In the genomic region with DNA sequence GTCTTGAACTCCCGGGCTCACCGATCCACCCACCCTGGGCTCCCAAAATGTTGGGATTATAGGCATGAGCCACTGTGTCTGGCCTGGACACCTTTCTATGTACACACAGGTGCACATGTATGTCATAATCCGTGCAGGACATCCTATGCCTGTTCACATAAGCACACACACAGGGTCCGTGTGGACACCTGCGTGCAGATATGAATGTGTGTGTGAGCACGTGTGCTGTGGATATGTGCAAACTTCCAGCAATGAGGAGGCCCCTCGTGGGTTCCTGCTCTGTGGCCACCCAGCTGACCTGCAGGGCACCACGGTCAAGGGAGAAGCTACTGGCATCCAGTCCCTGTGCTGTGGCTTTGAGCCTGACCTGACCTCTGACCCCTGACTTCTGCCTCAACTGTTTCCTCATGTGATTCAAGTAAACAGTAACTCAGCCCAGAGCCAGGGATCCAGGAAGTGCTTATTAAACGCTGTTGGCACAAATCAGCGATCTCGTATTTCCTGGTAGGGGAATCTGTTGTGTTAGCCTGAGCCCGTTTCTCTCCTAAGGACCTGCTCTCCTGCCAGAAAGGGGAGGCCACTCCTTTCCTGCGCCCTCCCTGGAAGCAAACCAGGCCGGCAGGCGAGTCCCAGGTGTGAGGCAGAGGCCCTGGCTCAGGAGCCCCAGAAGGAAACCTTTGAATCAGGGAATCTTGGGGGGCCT, we compare ENCODE assay signal across 11 cellular contexts. TPM values are rescaled to one million over a fixed set of nuclear protein-coding genes. Genes with fewer than 3 reads are reported as not detected.
DNase-seq lines count a peak whose midpoint lies in the region; TF ChIP-seq lines count a peak whose summit lies in the region.
"Had no signal": no experiment of that assay in that cellular context is flagged by ENCODE, and none has a peak within 500 bp of the region (broad histone marks: within the 10 kb centered on the region; RNA-seq: fewer than 3 reads in every experiment).

No MANE protein-coding gene starts in this region.

- no peaks in the 10 kb centered on the region for H3K36me3 Mint-ChIP-seq in nephron progenitor cell (ENCODE audit: low read depth)

- H3K4me2 ChIP-seq in SK-N-SH (peak overlapping the region; percentile 64), skeletal muscle satellite cell (ENCODE audit: low read length) (peak overlapping the region; percentile 37)

- H3K9me2 ChIP-seq in SK-N-SH: no peaks in the 10 kb centered on the region

- peaks cover 16% of the 10 kb centered on the region for H3F3A ChIP-seq in SK-N-SH (replicated peaks; ENCODE audit: insufficient read depth)

- DNase-seq in GM03348 (ENCODE audit: low spot score) (peak; percentile 57), SK-N-SH (no peak), foreskin fibroblast (peak; percentile 80 to 82), nephron progenitor cell (no peak), NCI-H510A (lab: John Stamatoyannopoulos, UW) (no peak)
- DNase-seq in activated CD4-positive, alpha-beta T cell treated with anti-CD3 and anti-CD28 coated beads, Interleukin-2, amount 50 U/mL, for 4 hours: no peak
- DNase-seq in stimulated activated naive CD4-positive, alpha-beta T cell (lab: John Stamatoyannopoulos, UW): no peak
- DNase-seq: gastrocnemius medialis, nucleus accumbens had no signal

- TF ChIP-seq CTCF in SK-N-SH (IDR thresholded peaks at IDR 0.05) (no peak), foreskin fibroblast (IDR thresholded peaks at IDR 0.05; ENCODE audit: low read depth, low read length) (no peak), nephron progenitor cell (IDR thresholded peaks at IDR 0.05) (no peak)

- no peaks in the 10 kb centered on the region for H3K27me3 ChIP-seq in SK-N-SH (ENCODE audit: insufficient read depth)
- no peaks in the 10 kb centered on the region for H3K27me3 ChIP-seq in skeletal muscle satellite cell (ENCODE audit: control insufficient read depth, insufficient read depth, low read length)

- H3K4me3 ChIP-seq in SK-N-SH (ENCODE audit: low read depth in 2 of 2, low read length in 1 of 2) (no peak overlapping the region), foreskin fibroblast (ENCODE audit: low read depth in 1 of 2, low read length in 2 of 2) (no peak overlapping the region), skeletal muscle satellite cell (ENCODE audit: low read length) (peak overlapping the region; percentile 27)
- H3K4me3 ChIP-seq: gastrocnemius medialis had no signal

- POLR2A ChIA-PET in SK-N-SH (lab: Yijun Ruan, JAX): no interaction called here

- TF ChIP-seq RAD21 in SK-N-SH (IDR thresholded peaks at IDR 0.05; ENCODE audit: low read length): no peak

- H3K4me1 Mint-ChIP-seq in nephron progenitor cell: no peaks in the 10 kb centered on the region

- H3K27ac ChIP-seq in SK-N-SH (ENCODE audit: low read depth in 2 of 2, low read length in 1 of 2): peak overlapping the region in 1 of 2 experiments; percentile 69; a peak in 3 of 4 replicates
- H3K27ac ChIP-seq: gastrocnemius medialis had no signal

- no peaks in the 10 kb centered on the region for H3K79me2 ChIP-seq in SK-N-SH (ENCODE audit: insufficient read depth)

- TF ChIP-seq EP300 in SK-N-SH (IDR thresholded peaks at IDR 0.05; ENCODE audit: borderline replicate concordance in 1 of 2, low read depth in 1 of 2, low read length in 1 of 2): no peak

- peak overlapping the region; percentile 40; the same call in 1 of the 2 replicates for H3K9ac ChIP-seq in SK-N-SH
- peak overlapping the region; percentile 77 for H3K9ac ChIP-seq in skeletal muscle satellite cell (ENCODE audit: low read depth, low read length)

- H3K4me1 ChIP-seq in SK-N-SH (ENCODE audit: control insufficient read depth in 1 of 2, insufficient read depth in 2 of 2, low read depth in 1 of 2, low read length in 1 of 2): peaks cover 5 to 12% of the 10 kb centered on the region in 2 experiments; a peak in 3 of 4 replicates
- peaks cover 50% of the 10 kb centered on the region for H3K4me1 ChIP-seq in skeletal muscle satellite cell (ENCODE audit: control insufficient read depth, insufficient read depth, low read length)
- H3K4me1 ChIP-seq: gastrocnemius medialis had no signal

- H3K4me3 Mint-ChIP-seq in nephron progenitor cell: no peak overlapping the region
- H3K4me3 Mint-ChIP-seq: T-helper 17 cell had no signal

- CTCF ChIA-PET in SK-N-SH (lab: Yijun Ruan, JAX): interaction anchor here (1.1 to 1.6 kb wide), 2 partner anchors 16 to 59 kb away, joined by 3 to 4 read pairs; no protein-coding TSS in a partner anchor

- H3K27ac Mint-ChIP-seq in nephron progenitor cell: no peak overlapping the region
- H3K27ac Mint-ChIP-seq: T-helper 17 cell had no signal

- peaks cover 14% of the 10 kb centered on the region for H3K9me3 Mint-ChIP-seq in nephron progenitor cell

- peak overlapping the region; percentile 56; the same call in 1 of the 2 replicates for H2AFZ ChIP-seq in SK-N-SH (ENCODE audit: low read depth)

- H3K9me3 ChIP-seq in SK-N-SH (no peaks in the 10 kb centered on the region), skeletal muscle satellite cell (replicated peaks; ENCODE audit: low read length) (no peaks in the 10 kb centered on the region)
- H3K9me3 ChIP-seq: gastrocnemius medialis had no signal

- no peaks in the 10 kb centered on the region for H3K36me3 ChIP-seq in SK-N-SH (replicated peaks in 1 of 2; ENCODE audit: control insufficient read depth in 1 of 2, insufficient read depth in 2 of 2, low read length in 1 of 2)
- peaks cover 83% of the 10 kb centered on the region for H3K36me3 ChIP-seq in skeletal muscle satellite cell (ENCODE audit: insufficient read depth, low read length)
- H3K36me3 ChIP-seq: gastrocnemius medialis had no signal

- no peaks in the 10 kb centered on the region for H4K20me1 ChIP-seq in SK-N-SH (ENCODE audit: insufficient read depth)

- H3K27me3 Mint-ChIP-seq in nephron progenitor cell (ENCODE audit: low read depth, poor library complexity): no peaks in the 10 kb centered on the region
- H3K27me3 Mint-ChIP-seq: T-helper 17 cell had no signal

- 60% methylated on average over 15 of the region's 15 CpGs for WGBS in SK-N-SH (ENCODE audit: low lambda C conversion rate)

TF ChIP-seq in SK-N-SH, 30 proteins besides CTCF, POLR2A, EP300 and RAD21:
- TF ChIP-seq SIN3A (IDR thresholded peaks at IDR 0.05; ENCODE audit: borderline replicate concordance, low read depth, low read length) (no peak), JUND (IDR thresholded peaks at IDR 0.05) (no peak), MEF2A (IDR thresholded peaks at IDR 0.05; ENCODE audit: borderline replicate concordance, low read depth) (no peak), RXRA (IDR thresholded peaks at IDR 0.05; ENCODE audit: borderline replicate concordance, low read depth) (no peak)
- TF ChIP-seq, protein P1, sequence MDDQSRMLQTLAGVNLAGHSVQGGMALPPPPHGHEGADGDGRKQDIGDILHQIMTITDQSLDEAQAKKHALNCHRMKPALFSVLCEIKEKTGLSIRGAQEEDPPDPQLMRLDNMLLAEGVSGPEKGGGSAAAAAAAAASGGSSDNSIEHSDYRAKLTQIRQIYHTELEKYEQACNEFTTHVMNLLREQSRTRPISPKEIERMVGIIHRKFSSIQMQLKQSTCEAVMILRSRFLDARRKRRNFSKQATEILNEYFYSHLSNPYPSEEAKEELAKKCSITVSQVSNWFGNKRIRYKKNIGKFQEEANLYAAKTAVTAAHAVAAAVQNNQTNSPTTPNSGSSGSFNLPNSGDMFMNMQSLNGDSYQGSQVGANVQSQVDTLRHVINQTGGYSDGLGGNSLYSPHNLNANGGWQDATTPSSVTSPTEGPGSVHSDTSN (IDR thresholded peaks at IDR 0.05): no peak
TF ChIP-seq in SK-N-SH: peak in this region for 0.

RNA-seq across cellular contexts. Expression of gene CPNE7, which starts 6.5 kb away (rescaled TPM):
- 3.9 and 4.0 TPM in 2 replicates for polyA plus RNA-seq in SK-N-SH (2012; rRNA removed)
- polyA plus RNA-seq in SK-N-SH (2012; cell fraction: cytosol; rRNA removed): 1.1 and 1.9 TPM in 2 replicates
- 27.9 and 35.3 TPM in 2 replicates for polyA plus RNA-seq in SK-N-SH (2012; cell fraction: nucleus; rRNA removed)
- 30.9 and 32.1 TPM in 2 replicates for total RNA-seq in skeletal muscle satellite cell (2012; rRNA removed)
- total RNA-seq: gastrocnemius medialis had no signal

RNA-seq across cellular contexts. Expression of gene RPL13, which starts 21.5 kb away (rescaled TPM):
- 3,540 and 4,635 TPM in 2 replicates for polyA plus RNA-seq in SK-N-SH (2012; rRNA removed)
- 2,365 and 3,863 TPM in 2 replicates for polyA plus RNA-seq in SK-N-SH (2012; cell fraction: cytosol; rRNA removed)
- 1,480 and 2,319 TPM in 2 replicates for polyA plus RNA-seq in SK-N-SH (2012; cell fraction: nucleus; rRNA removed)
- 2,818 and 3,730 TPM in 2 replicates for total RNA-seq in skeletal muscle satellite cell (2012; rRNA removed)

RNA-seq across cellular contexts. Expression of gene DPEP1, which starts 31.4 kb away (rescaled TPM):
- 0.05 TPM in 1 of 2 replicates, not detected in the other for polyA plus RNA-seq in SK-N-SH (2012; rRNA removed)
- polyA plus RNA-seq in SK-N-SH (2012; cell fraction: cytosol; rRNA removed): not detected in 2 replicates
- 0.09 and 0.29 TPM in 2 replicates for polyA plus RNA-seq in SK-N-SH (2012; cell fraction: nucleus; rRNA removed)
- total RNA-seq in skeletal muscle satellite cell (2012; rRNA removed): not detected in 2 replicates
- total RNA-seq: gastrocnemius medialis, T-helper 17 cell had no signal

Comparison
In these comparisons a context has a peak if more than half of its experiments do, and no peak if none do; other contexts are left out.
1. DNase-seq: peak in GM03348 (single experiment) and foreskin fibroblast (2 of 2); none in SK-N-SH (single experiment), activated CD4-positive, alpha-beta T cell treated with anti-CD3 and anti-CD28 coated beads, Interleukin-2, amount 50 U/mL, for 4 hours (0 of 2), nephron progenitor cell (single experiment), NCI-H510A (single experiment) and stimulated activated naive CD4-positive, alpha-beta T cell (0 of 6).